Comparison of ENCODE assay signal across 1 cellular context in genomic region chr2:74104839-74105238, GRCh38.
TF ChIP-seq lines count a peak whose summit lies in the region.

No MANE protein-coding gene starts in this region.

TF ChIP-seq in IMR-90, 13 proteins besides CTCF, POLR2A, EP300 and RAD21:
- TF ChIP-seq MXI1 (IDR thresholded peaks at IDR 0.05; ENCODE audit: borderline replicate concordance, low read depth, low read length) = no peak
- TF ChIP-seq MAFK (IDR thresholded peaks at IDR 0.05; ENCODE audit: low read depth, low read length) = no peak
- TF ChIP-seq SMC3 (IDR thresholded peaks at IDR 0.05; ENCODE audit: low read depth, low read length) = peak; percentile 34; the same call in 1 of the 2 replicates
- TF ChIP-seq USF2 (IDR thresholded peaks at IDR 0.05; ENCODE audit: low read depth, low read length) = no peak
- no peak for TF ChIP-seq FOS (IDR thresholded peaks at IDR 0.05; ENCODE audit: low read depth, low read length)
